Comparison of ENCODE assay signal across 10 cellular contexts in genomic region chr1:9302745-9303524, GRCh38. TPM values are rescaled to one million over a fixed set of nuclear protein-coding genes. Genes with fewer than 3 reads are reported as not detected.
DNase-seq lines count a peak whose midpoint lies in the region; ATAC-seq and TF ChIP-seq lines count a peak whose summit lies in the region.
"Had no signal": no experiment of that assay in that cellular context is flagged by ENCODE, and none has a peak within 500 bp of the region (broad histone marks: within the 10 kb centered on the region; RNA-seq: fewer than 3 reads in every experiment).

No MANE protein-coding gene starts in this region.

- H3K36me3 ChIP-seq in skeletal muscle satellite cell (ENCODE audit: insufficient read depth, low read length) = peaks cover 9% of the 10 kb centered on the region

- H3K27me3 ChIP-seq in skeletal muscle satellite cell (ENCODE audit: control insufficient read depth, insufficient read depth, low read length) = no peaks in the 10 kb centered on the region

- H3K9ac ChIP-seq in skeletal muscle satellite cell (ENCODE audit: low read depth, low read length) = peak overlapping the region; percentile 30

- ATAC-seq in SK-N-SH treated with all-trans-retinoic acid at 6 μM for 48 hours (peak; percentile 93), GM18511 (IDR thresholded peaks at IDR 0.05; ENCODE audit: unreplicated experiment) (no peak), HG03439 (IDR thresholded peaks at IDR 0.05; ENCODE audit: unreplicated experiment) (no peak)

- peak overlapping the region; percentile 2 for H3K4me3 ChIP-seq in skeletal muscle satellite cell (ENCODE audit: low read length)

- DNase-seq in ELR (ENCODE audit: low read depth) (peak; percentile 94), foreskin melanocyte (peak; percentile 61), NK-92 (lab: John Stamatoyannopoulos, UW; ENCODE audit: unreplicated experiment) (no peak), Ammon's horn (ENCODE audit: low spot score) (no peak)
- DNase-seq: activated naive CD8-positive, alpha-beta T cell treated with anti-CD3 and anti-CD28 coated beads for 36 hours; NCI-H446 had no signal

- H3K4me1 ChIP-seq in skeletal muscle satellite cell (ENCODE audit: control insufficient read depth, insufficient read depth, low read length) = peaks cover 38% of the 10 kb centered on the region

- H3K9me3 ChIP-seq in skeletal muscle satellite cell (replicated peaks; ENCODE audit: low read length) = no peaks in the 10 kb centered on the region

- peak overlapping the region; percentile 46 for H3K4me2 ChIP-seq in skeletal muscle satellite cell (ENCODE audit: low read length)

TF ChIP-seq in SK-N-SH treated with all-trans-retinoic acid at 6 μM for 48 hours, 23 proteins besides CTCF, POLR2A, EP300 and RAD21:
- TF ChIP-seq CSDC2 (CRISPR knock-in tag; IDR thresholded peaks at IDR 0.05) = no peak
- peak; percentile 34; the same call in 1 of the 2 replicates for TF ChIP-seq TOX (CRISPR knock-in tag; IDR thresholded peaks at IDR 0.05; ENCODE audit: borderline replicate concordance)
- no peak for TF ChIP-seq ZNF565 (CRISPR knock-in tag; conservative IDR thresholded peaks at IDR 0.05; ENCODE audit: low read depth)
- peak; percentile 52; the same call in 1 of the 2 replicates for TF ChIP-seq ISL1 (CRISPR knock-in tag; IDR thresholded peaks at IDR 0.05)

RNA-seq across cellular contexts. Expression of gene SPSB1, which starts 10.2 kb away (rescaled TPM):
- total RNA-seq in skeletal muscle satellite cell (2012; rRNA removed) = 8.6 and 11.4 TPM in 2 replicates

Comparison
In these comparisons a context has a peak if more than half of its experiments do, and no peak if none do; other contexts are left out.
1. DNase-seq: peak in ELR (single experiment) and foreskin melanocyte (single experiment); none in NK-92 (single experiment) and Ammon's horn (single experiment).